In genomic region chr22:20951932-20952380, GRCh38 we compare ENCODE assay signal across 1 cellular context.
A peak's percentile ranks its signal among the peaks of the same experiment; 100 is the strongest.
TF ChIP-seq lines count a peak whose summit lies in the region.

No MANE protein-coding gene starts in this region.

TF ChIP-seq in HepG2, 621 proteins besides CTCF, POLR2A, EP300 and RAD21 (continued from another document and continues in another):
- TF ChIP-seq ZBTB39 (CRISPR knock-in tag; IDR thresholded peaks at IDR 0.05) (no peak), HIC2 (CRISPR knock-in tag; IDR thresholded peaks at IDR 0.05; ENCODE audit: low read depth) (no peak), TFDP1 (CRISPR knock-in tag; IDR thresholded peaks at IDR 0.05; ENCODE audit: borderline replicate concordance) (peak; percentile 26; the same call in 1 of the 2 replicates), ZNF652 (CRISPR knock-in tag; IDR thresholded peaks at IDR 0.05; ENCODE audit: borderline replicate concordance, low read depth) (no peak), IRF1 (CRISPR knock-in tag; IDR thresholded peaks at IDR 0.05; ENCODE audit: low read depth) (no peak), ARNT2 (CRISPR knock-in tag; IDR thresholded peaks at IDR 0.05; ENCODE audit: low read depth) (no peak), TRIM22 (IDR thresholded peaks at IDR 0.05) (no peak), HINFP (CRISPR knock-in tag; IDR thresholded peaks at IDR 0.05; ENCODE audit: low read depth) (no peak), ISL2 (CRISPR knock-in tag; IDR thresholded peaks at IDR 0.05) (no peak), GLMP (CRISPR knock-in tag; IDR thresholded peaks at IDR 0.05; ENCODE audit: borderline replicate concordance) (no peak), ZUFSP (CRISPR knock-in tag; IDR thresholded peaks at IDR 0.05; ENCODE audit: borderline replicate concordance) (no peak), PITX1 (CRISPR knock-in tag; IDR thresholded peaks at IDR 0.05) (no peak), CSRNP2 (CRISPR knock-in tag; conservative IDR thresholded peaks at IDR 0.05; ENCODE audit: low read depth) (no peak), ISX (CRISPR knock-in tag; conservative IDR thresholded peaks at IDR 0.05) (0 out of 2 replicates have a peak, but pooled peaks have one; percentile 55), ZNF670 (CRISPR knock-in tag; IDR thresholded peaks at IDR 0.05; ENCODE audit: borderline replicate concordance) (no peak), HMGXB3 (CRISPR knock-in tag; IDR thresholded peaks at IDR 0.05; ENCODE audit: borderline replicate concordance) (0 out of 2 replicates have a peak, but pooled peaks have one; percentile 31), HMGA1 (CRISPR knock-in tag; conservative IDR thresholded peaks at IDR 0.05) (no peak), ZNF558 (CRISPR knock-in tag; IDR thresholded peaks at IDR 0.05; ENCODE audit: borderline replicate concordance) (no peak), UBTF (CRISPR knock-in tag; IDR thresholded peaks at IDR 0.05) (no peak), HMG20A (CRISPR knock-in tag; IDR thresholded peaks at IDR 0.05; ENCODE audit: borderline replicate concordance) (no peak), NFRKB (IDR thresholded peaks at IDR 0.05) (no peak), HOXD1 (CRISPR knock-in tag; IDR thresholded peaks at IDR 0.05) (no peak), ZNF24 (IDR thresholded peaks at IDR 0.05) (no peak), ZBTB43 (CRISPR knock-in tag; conservative IDR thresholded peaks at IDR 0.05) (0 out of 2 replicates have a peak, but pooled peaks have one; percentile 46), CHCHD3 (CRISPR knock-in tag; IDR thresholded peaks at IDR 0.05) (no peak), ZNF17 (CRISPR knock-in tag; IDR thresholded peaks at IDR 0.05) (no peak)
